ENCODE assay signal across 16 cellular contexts in the genomic region with DNA sequence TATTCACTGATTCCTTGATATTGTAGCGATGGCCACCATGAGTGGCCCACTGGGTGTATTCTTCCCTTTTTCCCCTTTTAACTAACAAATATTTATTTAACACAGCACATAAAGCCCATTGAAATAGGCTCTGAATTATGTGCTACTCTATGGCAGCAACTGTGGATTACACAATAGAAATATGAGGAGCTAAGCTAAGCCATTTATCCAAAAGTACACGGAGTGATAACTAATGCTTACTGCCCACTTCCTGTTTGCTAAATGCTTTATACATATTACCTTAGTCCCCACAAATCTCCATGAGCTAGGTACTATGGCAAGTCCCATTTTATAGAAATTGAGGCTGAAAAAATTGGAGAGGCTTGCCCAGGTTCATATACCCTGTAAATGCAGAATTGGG. TPM values are rescaled to one million over a fixed set of nuclear protein-coding genes. Genes with fewer than 3 reads are reported as not detected.
A peak's percentile ranks its signal among the peaks of the same experiment; 100 is the strongest.
DNase-seq lines count a peak whose midpoint lies in the region; ATAC-seq and TF ChIP-seq lines count a peak whose summit lies in the region.
"Had no signal": no experiment of that assay in that cellular context is flagged by ENCODE, and none has a peak within 500 bp of the region (broad histone marks: within the 10 kb centered on the region; RNA-seq: fewer than 3 reads in every experiment).

No MANE protein-coding gene starts in this region.

- ATAC-seq in GM18517 (IDR thresholded peaks at IDR 0.05; ENCODE audit: unreplicated experiment): no peak
- ATAC-seq: activated naive CD4-positive, alpha-beta T cell treated with anti-CD3 and anti-CD28 coated beads, Interleukin-2, amount 50 U/mL, for 72 hours; upper lobe of right lung had no signal

- CTCF ChIA-PET in Caco-2 (lab: Charles Lee): no interaction called here

- BruUV-seq in Caco-2 (replicated peaks; lab: Mats Ljungman, UMichigan): no TSS peak

- H3K4me3 Mint-ChIP-seq in Caco-2 (ENCODE audit: unreplicated experiment): no peak overlapping the region

- POLR2A ChIA-PET in Caco-2 (lab: Charles Lee): no interaction called here

- H3K9me3 ChIP-seq in BLaER1 (no peaks in the 10 kb centered on the region), Caco-2 (no peaks in the 10 kb centered on the region), right atrium auricular region (no peaks in the 10 kb centered on the region)
- H3K9me3 ChIP-seq: heart left ventricle, prostate gland, upper lobe of right lung had no signal

- TF ChIP-seq CTCF in cardiac fibroblast (IDR thresholded peaks at IDR 0.05; ENCODE audit: low read depth, low read length) (no peak), Caco-2 (IDR thresholded peaks at IDR 0.05; ENCODE audit: insufficient read depth in 1 of 2, low read depth in 1 of 2, low read length in 1 of 2, severe bottlenecking in 1 of 2, unreplicated experiment in 1 of 2) (no peak), right atrium auricular region (IDR thresholded peaks at IDR 0.05) (no peak)

- intact Hi-C loops in Caco-2 (cut with micrococcal nuclease; ENCODE audit: unreplicated experiment): no loop called here

- H3K36me3 Mint-ChIP-seq in Caco-2 (ENCODE audit: insufficient read depth, unreplicated experiment): no peaks in the 10 kb centered on the region
- H3K36me3 Mint-ChIP-seq: activated naive CD4-positive, alpha-beta T cell treated with anti-CD3 and anti-CD28 coated beads, Interleukin-2, amount 50 U/mL, for 72 hours had no signal

- no peak overlapping the region for H3K27ac Mint-ChIP-seq in Caco-2 (ENCODE audit: unreplicated experiment)
- H3K27ac Mint-ChIP-seq: activated naive CD4-positive, alpha-beta T cell treated with anti-CD3 and anti-CD28 coated beads, Interleukin-2, amount 50 U/mL, for 72 hours had no signal

- H3K36me3 ChIP-seq in BLaER1 (no peaks in the 10 kb centered on the region), Caco-2 (ENCODE audit: control insufficient read depth, insufficient read depth, low read length) (no peaks in the 10 kb centered on the region), right atrium auricular region (no peaks in the 10 kb centered on the region)
- H3K36me3 ChIP-seq: heart left ventricle, prostate gland, upper lobe of right lung had no signal

- no peaks in the 10 kb centered on the region for H3K27me3 Mint-ChIP-seq in Caco-2 (ENCODE audit: insufficient read depth, unreplicated experiment)

- H4K20me1 ChIP-seq in BLaER1: no peaks in the 10 kb centered on the region

- H3K9me3 Mint-ChIP-seq in Caco-2 (ENCODE audit: unreplicated experiment): no peaks in the 10 kb centered on the region
- H3K9me3 Mint-ChIP-seq: activated naive CD4-positive, alpha-beta T cell treated with anti-CD3 and anti-CD28 coated beads, Interleukin-2, amount 50 U/mL, for 72 hours had no signal

- no peak overlapping the region for H3K4me3 ChIP-seq in BLaER1
- H3K4me3 ChIP-seq in cardiac fibroblast (replicated peaks in 1 of 2; ENCODE audit: low read depth in 2 of 2, low read length in 2 of 2): no peak overlapping the region
- H3K4me3 ChIP-seq in Caco-2 (ENCODE audit: low read depth, low read length): no peak overlapping the region
- no peak overlapping the region for H3K4me3 ChIP-seq in right atrium auricular region
- H3K4me3 ChIP-seq: heart left ventricle, prostate gland, upper lobe of right lung had no signal

- DNase-seq in H4 (ENCODE audit: low spot score) (peak; percentile 54), NCI-H2196 treated with DMSO at 0.1 percent for 48 hours (lab: John Stamatoyannopoulos, UW; ENCODE audit: unreplicated experiment) (peak; percentile 23), cardiac fibroblast (ENCODE audit: low read depth in 2 of 2) (peak; percentile 11 to 14), Caco-2 (no peak), right atrium auricular region (ENCODE audit: low spot score) (no peak), DMS79 (lab: John Stamatoyannopoulos, UW) (no peak)
- DNase-seq: heart left ventricle, Karpas-422, left colon, upper lobe of right lung had no signal

- H3K27ac ChIP-seq in BLaER1 (no peak overlapping the region), right atrium auricular region (no peak overlapping the region)
- H3K27ac ChIP-seq: prostate gland, upper lobe of right lung had no signal

- H3K4me1 ChIP-seq in BLaER1: peaks cover 58% of the 10 kb centered on the region
- peaks cover 14% of the 10 kb centered on the region for H3K4me1 ChIP-seq in Caco-2
- no peaks in the 10 kb centered on the region for H3K4me1 ChIP-seq in right atrium auricular region
- H3K4me1 ChIP-seq: prostate gland, upper lobe of right lung had no signal

- H3K27me3 ChIP-seq in BLaER1 (no peaks in the 10 kb centered on the region), Caco-2 (replicated peaks; ENCODE audit: control insufficient read depth, insufficient read depth, low read length) (no peaks in the 10 kb centered on the region), right atrium auricular region (no peaks in the 10 kb centered on the region)
- H3K27me3 ChIP-seq: upper lobe of right lung had no signal

- peak overlapping the region; percentile 86; the same call in 1 of the 2 replicates for H3K4me2 ChIP-seq in BLaER1

- no peak overlapping the region for H3K9ac ChIP-seq in BLaER1

- H3K4me1 Mint-ChIP-seq in Caco-2 (ENCODE audit: low read depth, unreplicated experiment): peaks cover 13% of the 10 kb centered on the region

RNA-seq across cellular contexts. Expression of a gene that starts 17.9 kb away (rescaled TPM):
- total RNA-seq in H4 (2014; rRNA removed; shearing (Covaris generic)): not detected in 2 replicates
- total RNA-seq in Caco-2 (2022): 0.21 and 0.25 TPM in 2 replicates
- total RNA-seq in right atrium auricular region: not detected
- total RNA-seq: activated naive CD4-positive, alpha-beta T cell treated with anti-CD3 and anti-CD28 coated beads, Interleukin-2, amount 50 U/mL, for 72 hours; cerebellum had no signal

RNA-seq across cellular contexts. Expression of a gene that starts 51.0 kb away (rescaled TPM):
- 0.39 and 1.6 TPM in 2 replicates for total RNA-seq in H4 (2014; rRNA removed; shearing (Covaris generic))
- total RNA-seq in Caco-2 (2022): not detected in 2 replicates
- 1 to 10 TPM; 1.9 to 5.1 TPM for total RNA-seq in right atrium auricular region
- total RNA-seq: NCI-H460 had no signal

Comparison
In these comparisons a context has a peak if more than half of its experiments do, and no peak if none do; other contexts are left out.
1. DNase-seq: peak in H4 (single experiment), NCI-H2196 treated with DMSO at 0.1 percent for 48 hours (single experiment) and cardiac fibroblast (2 of 2); none in Caco-2 (0 of 2), right atrium auricular region (single experiment) and DMS79 (single experiment).